In the genomic region with DNA sequence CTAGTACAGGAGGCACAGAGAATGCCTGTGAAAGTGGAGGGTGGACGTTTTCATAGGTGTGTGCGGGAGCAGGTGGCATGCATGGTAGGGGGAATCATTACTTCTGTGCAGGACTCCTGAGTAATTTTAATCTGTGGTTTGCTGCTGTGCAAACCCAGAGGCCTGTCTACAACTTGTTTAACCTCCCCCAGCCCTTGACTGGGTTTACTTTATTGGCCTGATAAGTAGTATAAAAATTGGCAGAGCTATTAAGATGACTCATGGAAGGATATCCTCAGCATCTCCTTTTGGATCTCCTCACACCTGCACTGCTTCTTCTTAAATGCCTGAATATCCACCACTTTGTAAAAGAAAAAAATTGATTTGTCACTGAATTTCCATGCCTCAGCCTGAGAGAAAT, we compare ENCODE assay signal across 16 cellular contexts.
A peak's percentile ranks its signal among the peaks of the same experiment; 100 is the strongest.
DNase-seq lines count a peak whose midpoint lies in the region; FAIRE-seq and TF ChIP-seq lines count a peak whose summit lies in the region.
"Had no signal": no experiment of that assay in that cellular context is flagged by ENCODE, and none has a peak within 500 bp of the region (broad histone marks: within the 10 kb centered on the region; RNA-seq: fewer than 3 reads in every experiment).

No MANE protein-coding gene starts in this region.

- peak overlapping the region; percentile 21 to 58 (median 41); a peak in 19 of 22 replicates for H3K4me2 ChIP-seq in BLaER1 treated with 17β-estradiol and CSF1 and Interleukin-3, amounts not matched to agents 10 nM and 100 nM
- H3K4me2 ChIP-seq: KMS-11 had no signal

- DNase-seq in GM12891 (ENCODE audit: insufficient read length, low spot score) (no peak), NCI-H69 (lab: John Stamatoyannopoulos, UW) (peak; percentile 53), fibroblast of mammary gland (ENCODE audit: low read depth) (peak; percentile 24), C1 segment of cervical spinal cord (lab: John Stamatoyannopoulos, UW) (no peak), GM10266 (ENCODE audit: extremely low spot score) (no peak), inferior parietal cortex (ENCODE audit: extremely low spot score) (no peak)
- DNase-seq in activated CD8-positive, alpha-beta memory T cell treated with anti-CD3 and anti-CD28 coated beads for 24 hours = no peak
- DNase-seq: CD8-positive, alpha-beta T cell; H9; NCI-H1105 treated with DMSO at 0.1 percent for 48 hours; NCI-H1694 treated with DMSO at 0.1 percent for 48 hours; NCI-H2171 treated with DMSO at 0.1 percent for 48 hours; NCI-H510A treated with DMSO at 0.1 percent for 48 hours; SHP77 had no signal

- peak; percentile 85 for FAIRE-seq in GM12891 (lab: Jason Lieb, UNC)

- no peaks in the 10 kb centered on the region for H3K27me3 ChIP-seq in BLaER1 treated with 17β-estradiol and CSF1 and Interleukin-3, amounts not matched to agents 10 nM and 100 nM

- H3K36me3 ChIP-seq in BLaER1 treated with 17β-estradiol and CSF1 and Interleukin-3, amounts not matched to agents 10 nM and 100 nM = no peaks in the 10 kb centered on the region

- H3K4me3 ChIP-seq in BLaER1 treated with 17β-estradiol and CSF1 and Interleukin-3, amounts not matched to agents 10 nM and 100 nM = no peak overlapping the region
- H3K4me3 ChIP-seq in fibroblast of mammary gland (ENCODE audit: control insufficient read depth, low read depth, low read length) = no peak overlapping the region

- no peak overlapping the region for H3K27ac ChIP-seq in BLaER1 treated with 17β-estradiol and CSF1 and Interleukin-3, amounts not matched to agents 10 nM and 100 nM
- H3K27ac ChIP-seq: KMS-11 had no signal

- no peak for TF ChIP-seq POLR2A in GM12891 (IDR thresholded peaks at IDR 0.05; ENCODE audit: low read depth, low read length)

- TF ChIP-seq CTCF in fibroblast of mammary gland (conservative IDR thresholded peaks at IDR 0.05; ENCODE audit: control insufficient read depth, insufficient read depth, low read depth, low read length) (no peak), GM10266 (IDR thresholded peaks at IDR 0.05; ENCODE audit: control insufficient read depth, insufficient read depth, low read depth, missing control alignments) (no peak)

- peaks cover 12 to 64% (median 50%) of the 10 kb centered on the region in 10 experiments for H3K4me1 ChIP-seq in BLaER1 treated with 17β-estradiol and CSF1 and Interleukin-3, amounts not matched to agents 10 nM and 100 nM

- H3K9me3 ChIP-seq in BLaER1 treated with 17β-estradiol and CSF1 and Interleukin-3, amounts not matched to agents 10 nM and 100 nM (replicated peaks in 1 of 11) = peaks cover 0 to 5% (median 0%) of the 10 kb centered on the region in 11 experiments; a peak in 4 of 22 replicates

- no peak overlapping the region for H3K9ac ChIP-seq in BLaER1 treated with 17β-estradiol and CSF1 and Interleukin-3, amounts not matched to agents 10 nM and 100 nM
- H3K9ac ChIP-seq: KMS-11 had no signal

- peaks cover 5 to 68% (median 44%) of the 10 kb centered on the region in 11 experiments; a peak in 15 of 22 replicates for H4K20me1 ChIP-seq in BLaER1 treated with 17β-estradiol and CSF1 and Interleukin-3, amounts not matched to agents 10 nM and 100 nM

TF ChIP-seq in GM12891, 5 proteins besides CTCF, POLR2A, EP300 and RAD21:
- no peak for TF ChIP-seq SPI1 (IDR thresholded peaks at IDR 0.05; ENCODE audit: low read depth, low read length)
- no peak for TF ChIP-seq PAX5 (IDR thresholded peaks at IDR 0.05; ENCODE audit: insufficient read depth, low read length, severe bottlenecking)
- no peak for TF ChIP-seq TAF1 (IDR thresholded peaks at IDR 0.05; ENCODE audit: low read depth, low read length)
- no peak for TF ChIP-seq POLR2AphosphoS5 (IDR thresholded peaks at IDR 0.05; ENCODE audit: low read depth, low read length)
- TF ChIP-seq POU2F2 (IDR thresholded peaks at IDR 0.05; ENCODE audit: low read depth, low read length) = no peak
TF ChIP-seq in GM12891: peak in this region for 0.

Comparison
In these comparisons a context has a peak if more than half of its experiments do, and no peak if none do; other contexts are left out.
1. DNase-seq: peak in NCI-H69 (single experiment) and fibroblast of mammary gland (single experiment); none in GM12891 (single experiment), C1 segment of cervical spinal cord (0 of 14), activated CD8-positive, alpha-beta memory T cell treated with anti-CD3 and anti-CD28 coated beads for 24 hours (single experiment), GM10266 (single experiment) and inferior parietal cortex (single experiment).